ENCODE assay signal across 18 cellular contexts in the genomic region with DNA sequence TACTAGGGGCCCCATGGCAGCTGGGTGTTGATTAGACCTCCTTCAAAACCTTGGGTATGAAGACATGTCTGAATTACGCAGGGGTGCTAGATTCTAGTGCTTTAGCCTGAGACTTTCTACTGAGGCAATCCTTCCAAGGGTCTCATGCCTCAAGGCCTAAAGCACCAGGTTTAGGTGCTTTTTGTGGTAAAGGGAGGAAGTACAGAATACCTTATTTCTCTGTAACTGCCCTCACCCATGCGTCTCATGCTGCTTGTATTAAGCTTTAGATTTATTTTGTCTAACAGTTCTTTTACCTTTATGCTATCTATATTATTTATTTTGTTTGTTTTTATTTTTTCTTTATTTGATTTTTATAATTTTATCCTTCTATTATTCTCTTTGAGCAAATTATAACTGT.
DNase-seq lines count a peak whose midpoint lies in the region; ATAC-seq and TF ChIP-seq lines count a peak whose summit lies in the region.
"Had no signal": no experiment of that assay in that cellular context is flagged by ENCODE, and none has a peak within 500 bp of the region (broad histone marks: within the 10 kb centered on the region; RNA-seq: fewer than 3 reads in every experiment).

No MANE protein-coding gene starts in this region.

- H3K9me3 Mint-ChIP-seq in stimulated activated naive B cell treated with anti-CD40 and anti-IgM and Interleukin-4, amounts not matched to agents 10 μg/mL and 1 μg/mL and 100 μg/mL, for 72 hours, result peaks cover 12 to 16% of the 10 kb centered on the region in 2 donors

- H3K36me3 ChIP-seq in hepatocyte (replicated peaks; ENCODE audit: insufficient read depth, low read depth) (no peaks in the 10 kb centered on the region), adrenal gland (replicated peaks in 1 of 2) (no peaks in the 10 kb centered on the region)
- H3K36me3 ChIP-seq: Peyer's patch had no signal

- H3K36me3 Mint-ChIP-seq in stimulated activated naive B cell treated with anti-CD40 and anti-IgM and Interleukin-4, amounts not matched to agents 10 μg/mL and 1 μg/mL and 100 μg/mL, for 72 hours, result peaks cover 3 to 5% of the 10 kb centered on the region in 2 donors
- H3K36me3 Mint-ChIP-seq: CD14-positive monocyte had no signal

- intact Hi-C loops in adrenal gland (cut with DNase I), result no loop called here

- H3K27me3 Mint-ChIP-seq in stimulated activated naive B cell treated with anti-CD40 and anti-IgM and Interleukin-4, amounts not matched to agents 10 μg/mL and 1 μg/mL and 100 μg/mL, for 72 hours, result no peaks in the 10 kb centered on the region

- H3K79me2 ChIP-seq in hepatocyte, result no peaks in the 10 kb centered on the region

- ATAC-seq in stimulated activated naive B cell treated with anti-CD40 and anti-IgM and Interleukin-4, amounts not matched to agents 10 μg/mL and 1 μg/mL and 100 μg/mL, for 72 hours (replicated peaks), result peak; percentile 47 to 53
- no peak for ATAC-seq in HG02623 (IDR thresholded peaks at IDR 0.05; ENCODE audit: unreplicated experiment)
- no peak for ATAC-seq in GM19035 (IDR thresholded peaks at IDR 0.05; ENCODE audit: unreplicated experiment)
- ATAC-seq in HG02798 (IDR thresholded peaks at IDR 0.05; ENCODE audit: poor library complexity, unreplicated experiment), result no peak
- ATAC-seq: GM12878 had no signal

- no peak overlapping the region for H3K4me2 ChIP-seq in hepatocyte

- TF ChIP-seq CTCF in 22Rv1 (IDR thresholded peaks at IDR 0.05) (no peak), VCaP (conservative IDR thresholded peaks at IDR 0.05) (no peak), hepatocyte (IDR thresholded peaks at IDR 0.05; ENCODE audit: poor library complexity) (no peak), adrenal gland (IDR thresholded peaks at IDR 0.05) (no peak)

- peaks cover 19 to 50% of the 10 kb centered on the region in 2 donors for H3K4me1 Mint-ChIP-seq in stimulated activated naive B cell treated with anti-CD40 and anti-IgM and Interleukin-4, amounts not matched to agents 10 μg/mL and 1 μg/mL and 100 μg/mL, for 72 hours
- H3K4me1 Mint-ChIP-seq: CD14-positive monocyte had no signal

- no peaks in the 10 kb centered on the region for H3K9me3 ChIP-seq in hepatocyte (ENCODE audit: low read depth)
- no peaks in the 10 kb centered on the region for H3K9me3 ChIP-seq in adrenal gland (replicated peaks in 1 of 3)
- H3K9me3 ChIP-seq: Peyer's patch had no signal

- no peaks in the 10 kb centered on the region for H3K27me3 ChIP-seq in hepatocyte
- no peaks in the 10 kb centered on the region for H3K27me3 ChIP-seq in adrenal gland
- H3K27me3 ChIP-seq: Peyer's patch had no signal

- no peak for TF ChIP-seq POLR2A in adrenal gland (IDR thresholded peaks at IDR 0.05)

- H3K4me3 ChIP-seq in hepatocyte (no peak overlapping the region), adrenal gland (no peak overlapping the region)
- H3K4me3 ChIP-seq: GM12878, Peyer's patch had no signal

- H2AFZ ChIP-seq in hepatocyte, result peak overlapping the region; percentile 31

- WGBS in hepatocyte (ENCODE audit: low lambda C conversion rate, missing lambda C conversion rate), result 95% methylated on average over 2 of the region's 2 CpGs
- WGBS in adrenal gland, 4 donors, result 80 to 95% (median 83%) methylated on average over 2 of the region's 2 CpGs

- H3K4me3 Mint-ChIP-seq in stimulated activated naive B cell treated with anti-CD40 and anti-IgM and Interleukin-4, amounts not matched to agents 10 μg/mL and 1 μg/mL and 100 μg/mL, for 72 hours, result no peak overlapping the region
- H3K4me3 Mint-ChIP-seq: CD14-positive monocyte had no signal

- no peaks in the 10 kb centered on the region for H3K4me1 ChIP-seq in hepatocyte (ENCODE audit: insufficient read depth)
- no peaks in the 10 kb centered on the region for H3K4me1 ChIP-seq in adrenal gland (replicated peaks in 1 of 2)
- H3K4me1 ChIP-seq: Peyer's patch had no signal

- no peak overlapping the region for H3K27ac Mint-ChIP-seq in stimulated activated naive B cell treated with anti-CD40 and anti-IgM and Interleukin-4, amounts not matched to agents 10 μg/mL and 1 μg/mL and 100 μg/mL, for 72 hours
- H3K27ac Mint-ChIP-seq: CD14-positive monocyte had no signal

- no peaks in the 10 kb centered on the region for H4K20me1 ChIP-seq in hepatocyte (ENCODE audit: insufficient read depth, poor library complexity, severe bottlenecking)

- H3K9me2 ChIP-seq in hepatocyte (replicated peaks; ENCODE audit: insufficient read depth), result no peaks in the 10 kb centered on the region

- H3K27ac ChIP-seq in 22Rv1, result 0 out of 2 replicates have a peak overlapping the region, but pooled peaks have one; percentile 7
- peak overlapping the region; percentile 61 for H3K27ac ChIP-seq in VCaP
- no peak overlapping the region for H3K27ac ChIP-seq in hepatocyte
- H3K27ac ChIP-seq in adrenal gland, result no peak overlapping the region

- DNase-seq in hepatocyte (ENCODE audit: low spot score), result no peak
- no peak for DNase-seq in stimulated activated naive B cell treated with anti-CD40 and anti-IgM and Interleukin-4, amounts not matched to agents 10 μg/mL and 1 μg/mL and 100 μg/mL, for 72 hours
- DNase-seq in adrenal gland, result no peak
- DNase-seq: DMS79 treated with DMSO at 0.1 percent for 48 hours, GOT3, HCEC 1CT, NCI-H1105 treated with DMSO at 0.1 percent for 48 hours, NCI-H2081 treated with DMSO at 0.1 percent for 48 hours, NCI-H524 treated with DMSO at 0.1 percent for 48 hours, NCI-H82, Peyer's patch had no signal

Comparison
In these comparisons a context has a peak if more than half of its experiments do, and no peak if none do; other contexts are left out.
1. H3K27ac ChIP-seq: peak in 22Rv1 (single experiment) and VCaP (single experiment); none in hepatocyte (single experiment) and adrenal gland (0 of 5).
2. ATAC-seq: peak in stimulated activated naive B cell treated with anti-CD40 and anti-IgM and Interleukin-4, amounts not matched to agents 10 μg/mL and 1 μg/mL and 100 μg/mL, for 72 hours (2 of 2); none in HG02623 (single experiment), GM19035 (single experiment) and HG02798 (single experiment).